Comparison of ENCODE assay signal across 1 cellular context in the genomic region with DNA sequence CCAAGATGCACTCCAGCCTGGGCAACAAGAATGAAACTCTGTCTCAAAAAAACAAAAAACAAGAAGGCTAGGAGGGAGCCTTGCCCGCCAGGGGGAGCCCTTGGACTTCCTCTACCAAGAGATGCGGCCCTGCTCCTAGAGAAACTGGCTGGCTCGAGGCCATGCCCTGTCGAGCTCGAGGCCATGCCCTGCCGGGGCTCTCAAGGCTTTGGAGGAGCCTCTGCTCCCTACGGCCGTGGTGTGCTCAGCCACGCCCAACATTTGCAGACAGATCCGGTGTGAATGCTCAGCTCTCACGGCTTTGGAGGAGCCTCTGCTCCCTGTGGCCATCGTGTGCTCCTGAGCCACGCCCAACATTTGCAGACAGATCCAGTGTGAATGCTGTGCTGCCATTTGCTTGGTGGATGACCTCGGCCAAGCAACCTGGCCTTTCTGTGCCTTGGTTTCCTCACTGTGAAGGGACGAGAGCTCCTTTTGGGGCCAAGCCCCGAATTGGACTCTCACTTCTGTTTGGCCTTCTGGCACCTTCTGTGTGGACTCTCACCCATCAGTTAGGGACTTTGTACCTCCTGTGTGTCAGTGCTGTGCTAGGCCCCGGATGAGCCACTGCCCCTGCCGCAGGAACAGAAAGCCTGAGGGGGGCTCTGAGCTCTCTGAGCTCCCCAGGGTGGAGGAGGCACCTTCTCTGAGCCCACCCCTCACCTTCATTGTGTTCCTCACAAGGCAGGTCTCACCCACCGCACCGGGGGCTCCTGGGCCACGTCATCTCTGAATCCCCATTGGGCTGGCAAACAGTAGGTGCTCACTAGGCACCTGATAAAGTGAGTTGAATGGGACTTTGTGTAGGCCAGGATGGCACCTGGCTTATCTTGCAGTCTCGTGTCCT.
TF ChIP-seq lines count a peak whose summit lies in the region.

No MANE protein-coding gene starts in this region.

TF ChIP-seq in HepG2, 621 proteins besides CTCF, POLR2A, EP300 and RAD21 (continued from another document and continues in another):
- TF ChIP-seq ZNF709 (CRISPR knock-in tag; IDR thresholded peaks at IDR 0.05) (peak; percentile 71; the same call in 1 of the 2 replicates), ZNF598 (CRISPR knock-in tag; IDR thresholded peaks at IDR 0.05; ENCODE audit: borderline replicate concordance) (0 out of 2 replicates have a peak, but pooled peaks have one; percentile 44), TP53 (CRISPR knock-in tag; conservative IDR thresholded peaks at IDR 0.05) (no peak), PHF5A (CRISPR knock-in tag; IDR thresholded peaks at IDR 0.05; ENCODE audit: low read depth, unreplicated experiment) (peak; percentile 59), ZZZ3 (CRISPR knock-in tag; IDR thresholded peaks at IDR 0.05; ENCODE audit: borderline replicate concordance) (no peak), JUND (CRISPR knock-in tag; IDR thresholded peaks at IDR 0.05) (no peak), SALL2 (CRISPR knock-in tag; IDR thresholded peaks at IDR 0.05) (peak; percentile 24; the same call in 1 of the 2 replicates), ZNF562 (CRISPR knock-in tag; IDR thresholded peaks at IDR 0.05; ENCODE audit: borderline replicate concordance) (no peak), TEAD3 (CRISPR knock-in tag; optimal IDR thresholded peaks at IDR 0.05; ENCODE audit: borderline replicate concordance) (no peak), ETV6 (CRISPR knock-in tag; conservative IDR thresholded peaks at IDR 0.05) (peak; percentile 53; the same call in 1 of the 2 replicates), ZMYM3 (CRISPR knock-in tag; IDR thresholded peaks at IDR 0.05) (peak; percentile 62; the same call in 1 of the 2 replicates), ZNF367 (CRISPR knock-in tag; IDR thresholded peaks at IDR 0.05; ENCODE audit: borderline replicate concordance) (no peak), RARA (CRISPR knock-in tag; IDR thresholded peaks at IDR 0.05) (peak; percentile 39), ZNF878 (CRISPR knock-in tag; IDR thresholded peaks at IDR 0.05) (no peak), WIZ (CRISPR knock-in tag; IDR thresholded peaks at IDR 0.05) (peak; percentile 48; the same call in 1 of the 2 replicates), ZNF605 (CRISPR knock-in tag; IDR thresholded peaks at IDR 0.05) (peak; percentile 90), REPIN1 (CRISPR knock-in tag; IDR thresholded peaks at IDR 0.05; ENCODE audit: borderline replicate concordance, low read depth) (peak; percentile 51; the same call in 1 of the 2 replicates), ZNF256 (CRISPR knock-in tag; conservative IDR thresholded peaks at IDR 0.05) (no peak; the same call in 1 of the 2 replicates), BCL6 (CRISPR knock-in tag; IDR thresholded peaks at IDR 0.05) (peak; percentile 28; the same call in 1 of the 2 replicates), ZNF788 (CRISPR knock-in tag; IDR thresholded peaks at IDR 0.05; ENCODE audit: borderline replicate concordance) (peak; percentile 44), TCF12 (IDR thresholded peaks at IDR 0.05) (no peak), TCF12 (CRISPR knock-in tag; IDR thresholded peaks at IDR 0.05) (0 out of 2 replicates have a peak, but pooled peaks have one; percentile 41), ZNF891 (CRISPR knock-in tag; IDR thresholded peaks at IDR 0.05) (no peak), SMAD1 (CRISPR knock-in tag; IDR thresholded peaks at IDR 0.05; ENCODE audit: borderline replicate concordance, low read depth) (peak; percentile 58; the same call in 1 of the 2 replicates), ZNF724P (CRISPR knock-in tag; IDR thresholded peaks at IDR 0.05; ENCODE audit: borderline replicate concordance) (no peak), ETV5 (CRISPR knock-in tag; IDR thresholded peaks at IDR 0.05; ENCODE audit: borderline replicate concordance) (peak; percentile 26; the same call in 1 of the 2 replicates), ARHGAP35 (CRISPR knock-in tag; IDR thresholded peaks at IDR 0.05; ENCODE audit: borderline replicate concordance) (peak; percentile 75; the same call in 1 of the 2 replicates), MXD4 (CRISPR knock-in tag; IDR thresholded peaks at IDR 0.05) (peak; percentile 57; the same call in 1 of the 2 replicates)
- TF ChIP-seq, protein P1, sequence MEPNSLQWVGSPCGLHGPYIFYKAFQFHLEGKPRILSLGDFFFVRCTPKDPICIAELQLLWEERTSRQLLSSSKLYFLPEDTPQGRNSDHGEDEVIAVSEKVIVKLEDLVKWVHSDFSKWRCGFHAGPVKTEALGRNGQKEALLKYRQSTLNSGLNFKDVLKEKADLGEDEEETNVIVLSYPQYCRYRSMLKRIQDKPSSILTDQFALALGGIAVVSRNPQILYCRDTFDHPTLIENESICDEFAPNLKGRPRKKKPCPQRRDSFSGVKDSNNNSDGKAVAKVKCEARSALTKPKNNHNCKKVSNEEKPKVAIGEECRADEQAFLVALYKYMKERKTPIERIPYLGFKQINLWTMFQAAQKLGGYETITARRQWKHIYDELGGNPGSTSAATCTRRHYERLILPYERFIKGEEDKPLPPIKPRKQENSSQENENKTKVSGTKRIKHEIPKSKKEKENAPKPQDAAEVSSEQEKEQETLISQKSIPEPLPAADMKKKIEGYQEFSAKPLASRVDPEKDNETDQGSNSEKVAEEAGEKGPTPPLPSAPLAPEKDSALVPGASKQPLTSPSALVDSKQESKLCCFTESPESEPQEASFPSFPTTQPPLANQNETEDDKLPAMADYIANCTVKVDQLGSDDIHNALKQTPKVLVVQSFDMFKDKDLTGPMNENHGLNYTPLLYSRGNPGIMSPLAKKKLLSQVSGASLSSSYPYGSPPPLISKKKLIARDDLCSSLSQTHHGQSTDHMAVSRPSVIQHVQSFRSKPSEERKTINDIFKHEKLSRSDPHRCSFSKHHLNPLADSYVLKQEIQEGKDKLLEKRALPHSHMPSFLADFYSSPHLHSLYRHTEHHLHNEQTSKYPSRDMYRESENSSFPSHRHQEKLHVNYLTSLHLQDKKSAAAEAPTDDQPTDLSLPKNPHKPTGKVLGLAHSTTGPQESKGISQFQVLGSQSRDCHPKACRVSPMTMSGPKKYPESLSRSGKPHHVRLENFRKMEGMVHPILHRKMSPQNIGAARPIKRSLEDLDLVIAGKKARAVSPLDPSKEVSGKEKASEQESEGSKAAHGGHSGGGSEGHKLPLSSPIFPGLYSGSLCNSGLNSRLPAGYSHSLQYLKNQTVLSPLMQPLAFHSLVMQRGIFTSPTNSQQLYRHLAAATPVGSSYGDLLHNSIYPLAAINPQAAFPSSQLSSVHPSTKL (CRISPR knock-in tag; IDR thresholded peaks at IDR 0.05): peak; percentile 54
- TF ChIP-seq, protein P2, sequence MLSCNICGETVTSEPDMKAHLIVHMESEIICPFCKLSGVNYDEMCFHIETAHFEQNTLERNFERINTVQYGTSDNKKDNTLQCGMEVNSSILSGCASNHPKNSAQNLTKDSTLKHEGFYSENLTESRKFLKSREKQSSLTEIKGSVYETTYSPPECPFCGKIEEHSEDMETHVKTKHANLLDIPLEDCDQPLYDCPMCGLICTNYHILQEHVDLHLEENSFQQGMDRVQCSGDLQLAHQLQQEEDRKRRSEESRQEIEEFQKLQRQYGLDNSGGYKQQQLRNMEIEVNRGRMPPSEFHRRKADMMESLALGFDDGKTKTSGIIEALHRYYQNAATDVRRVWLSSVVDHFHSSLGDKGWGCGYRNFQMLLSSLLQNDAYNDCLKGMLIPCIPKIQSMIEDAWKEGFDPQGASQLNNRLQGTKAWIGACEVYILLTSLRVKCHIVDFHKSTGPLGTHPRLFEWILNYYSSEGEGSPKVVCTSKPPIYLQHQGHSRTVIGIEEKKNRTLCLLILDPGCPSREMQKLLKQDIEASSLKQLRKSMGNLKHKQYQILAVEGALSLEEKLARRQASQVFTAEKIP (CRISPR knock-in tag; IDR thresholded peaks at IDR 0.05; ENCODE audit: borderline replicate concordance): no peak
- TF ChIP-seq, protein P3, sequence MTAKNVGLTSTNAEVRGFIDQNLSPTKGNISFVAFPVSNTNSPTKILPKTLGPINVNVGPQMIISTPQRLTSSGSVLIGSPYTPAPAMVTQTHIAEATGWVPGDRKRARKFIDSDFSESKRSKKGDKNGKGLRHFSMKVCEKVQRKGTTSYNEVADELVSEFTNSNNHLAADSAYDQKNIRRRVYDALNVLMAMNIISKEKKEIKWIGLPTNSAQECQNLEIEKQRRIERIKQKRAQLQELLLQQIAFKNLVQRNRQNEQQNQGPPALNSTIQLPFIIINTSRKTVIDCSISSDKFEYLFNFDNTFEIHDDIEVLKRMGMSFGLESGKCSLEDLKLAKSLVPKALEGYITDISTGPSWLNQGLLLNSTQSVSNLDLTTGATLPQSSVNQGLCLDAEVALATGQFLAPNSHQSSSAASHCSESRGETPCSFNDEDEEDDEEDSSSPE (CRISPR knock-in tag; IDR thresholded peaks at IDR 0.05): peak; percentile 91
- TF ChIP-seq, protein P4, sequence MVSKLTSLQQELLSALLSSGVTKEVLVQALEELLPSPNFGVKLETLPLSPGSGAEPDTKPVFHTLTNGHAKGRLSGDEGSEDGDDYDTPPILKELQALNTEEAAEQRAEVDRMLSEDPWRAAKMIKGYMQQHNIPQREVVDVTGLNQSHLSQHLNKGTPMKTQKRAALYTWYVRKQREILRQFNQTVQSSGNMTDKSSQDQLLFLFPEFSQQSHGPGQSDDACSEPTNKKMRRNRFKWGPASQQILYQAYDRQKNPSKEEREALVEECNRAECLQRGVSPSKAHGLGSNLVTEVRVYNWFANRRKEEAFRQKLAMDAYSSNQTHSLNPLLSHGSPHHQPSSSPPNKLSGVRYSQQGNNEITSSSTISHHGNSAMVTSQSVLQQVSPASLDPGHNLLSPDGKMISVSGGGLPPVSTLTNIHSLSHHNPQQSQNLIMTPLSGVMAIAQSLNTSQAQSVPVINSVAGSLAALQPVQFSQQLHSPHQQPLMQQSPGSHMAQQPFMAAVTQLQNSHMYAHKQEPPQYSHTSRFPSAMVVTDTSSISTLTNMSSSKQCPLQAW (CRISPR knock-in tag; IDR thresholded peaks at IDR 0.05): peak; percentile 18; the same call in 1 of the 2 replicates
- TF ChIP-seq, protein P5, sequence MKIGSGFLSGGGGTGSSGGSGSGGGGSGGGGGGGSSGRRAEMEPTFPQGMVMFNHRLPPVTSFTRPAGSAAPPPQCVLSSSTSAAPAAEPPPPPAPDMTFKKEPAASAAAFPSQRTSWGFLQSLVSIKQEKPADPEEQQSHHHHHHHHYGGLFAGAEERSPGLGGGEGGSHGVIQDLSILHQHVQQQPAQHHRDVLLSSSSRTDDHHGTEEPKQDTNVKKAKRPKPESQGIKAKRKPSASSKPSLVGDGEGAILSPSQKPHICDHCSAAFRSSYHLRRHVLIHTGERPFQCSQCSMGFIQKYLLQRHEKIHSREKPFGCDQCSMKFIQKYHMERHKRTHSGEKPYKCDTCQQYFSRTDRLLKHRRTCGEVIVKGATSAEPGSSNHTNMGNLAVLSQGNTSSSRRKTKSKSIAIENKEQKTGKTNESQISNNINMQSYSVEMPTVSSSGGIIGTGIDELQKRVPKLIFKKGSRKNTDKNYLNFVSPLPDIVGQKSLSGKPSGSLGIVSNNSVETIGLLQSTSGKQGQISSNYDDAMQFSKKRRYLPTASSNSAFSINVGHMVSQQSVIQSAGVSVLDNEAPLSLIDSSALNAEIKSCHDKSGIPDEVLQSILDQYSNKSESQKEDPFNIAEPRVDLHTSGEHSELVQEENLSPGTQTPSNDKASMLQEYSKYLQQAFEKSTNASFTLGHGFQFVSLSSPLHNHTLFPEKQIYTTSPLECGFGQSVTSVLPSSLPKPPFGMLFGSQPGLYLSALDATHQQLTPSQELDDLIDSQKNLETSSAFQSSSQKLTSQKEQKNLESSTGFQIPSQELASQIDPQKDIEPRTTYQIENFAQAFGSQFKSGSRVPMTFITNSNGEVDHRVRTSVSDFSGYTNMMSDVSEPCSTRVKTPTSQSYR (CRISPR knock-in tag; IDR thresholded peaks at IDR 0.05; ENCODE audit: borderline replicate concordance): peak; percentile 16; the same call in 1 of the 2 replicates
- TF ChIP-seq, protein P6, sequence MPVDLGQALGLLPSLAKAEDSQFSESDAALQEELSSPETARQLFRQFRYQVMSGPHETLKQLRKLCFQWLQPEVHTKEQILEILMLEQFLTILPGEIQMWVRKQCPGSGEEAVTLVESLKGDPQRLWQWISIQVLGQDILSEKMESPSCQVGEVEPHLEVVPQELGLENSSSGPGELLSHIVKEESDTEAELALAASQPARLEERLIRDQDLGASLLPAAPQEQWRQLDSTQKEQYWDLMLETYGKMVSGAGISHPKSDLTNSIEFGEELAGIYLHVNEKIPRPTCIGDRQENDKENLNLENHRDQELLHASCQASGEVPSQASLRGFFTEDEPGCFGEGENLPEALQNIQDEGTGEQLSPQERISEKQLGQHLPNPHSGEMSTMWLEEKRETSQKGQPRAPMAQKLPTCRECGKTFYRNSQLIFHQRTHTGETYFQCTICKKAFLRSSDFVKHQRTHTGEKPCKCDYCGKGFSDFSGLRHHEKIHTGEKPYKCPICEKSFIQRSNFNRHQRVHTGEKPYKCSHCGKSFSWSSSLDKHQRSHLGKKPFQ (CRISPR knock-in tag; IDR thresholded peaks at IDR 0.05; ENCODE audit: insufficient replicate concordance): peak; percentile 99
- TF ChIP-seq, protein P7, sequence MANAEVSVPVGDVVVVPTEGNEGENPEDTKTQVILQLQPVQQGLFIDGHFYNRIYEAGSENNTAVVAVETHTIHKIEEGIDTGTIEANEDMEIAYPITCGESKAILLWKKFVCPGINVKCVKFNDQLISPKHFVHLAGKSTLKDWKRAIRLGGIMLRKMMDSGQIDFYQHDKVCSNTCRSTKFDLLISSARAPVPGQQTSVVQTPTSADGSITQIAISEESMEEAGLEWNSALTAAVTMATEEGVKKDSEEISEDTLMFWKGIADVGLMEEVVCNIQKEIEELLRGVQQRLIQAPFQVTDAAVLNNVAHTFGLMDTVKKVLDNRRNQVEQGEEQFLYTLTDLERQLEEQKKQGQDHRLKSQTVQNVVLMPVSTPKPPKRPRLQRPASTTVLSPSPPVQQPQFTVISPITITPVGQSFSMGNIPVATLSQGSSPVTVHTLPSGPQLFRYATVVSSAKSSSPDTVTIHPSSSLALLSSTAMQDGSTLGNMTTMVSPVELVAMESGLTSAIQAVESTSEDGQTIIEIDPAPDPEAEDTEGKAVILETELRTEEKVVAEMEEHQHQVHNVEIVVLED (CRISPR knock-in tag; IDR thresholded peaks at IDR 0.05; ENCODE audit: borderline replicate concordance): 0 out of 2 replicates have a peak, but pooled peaks have one; percentile 23
- TF ChIP-seq, protein P8, sequence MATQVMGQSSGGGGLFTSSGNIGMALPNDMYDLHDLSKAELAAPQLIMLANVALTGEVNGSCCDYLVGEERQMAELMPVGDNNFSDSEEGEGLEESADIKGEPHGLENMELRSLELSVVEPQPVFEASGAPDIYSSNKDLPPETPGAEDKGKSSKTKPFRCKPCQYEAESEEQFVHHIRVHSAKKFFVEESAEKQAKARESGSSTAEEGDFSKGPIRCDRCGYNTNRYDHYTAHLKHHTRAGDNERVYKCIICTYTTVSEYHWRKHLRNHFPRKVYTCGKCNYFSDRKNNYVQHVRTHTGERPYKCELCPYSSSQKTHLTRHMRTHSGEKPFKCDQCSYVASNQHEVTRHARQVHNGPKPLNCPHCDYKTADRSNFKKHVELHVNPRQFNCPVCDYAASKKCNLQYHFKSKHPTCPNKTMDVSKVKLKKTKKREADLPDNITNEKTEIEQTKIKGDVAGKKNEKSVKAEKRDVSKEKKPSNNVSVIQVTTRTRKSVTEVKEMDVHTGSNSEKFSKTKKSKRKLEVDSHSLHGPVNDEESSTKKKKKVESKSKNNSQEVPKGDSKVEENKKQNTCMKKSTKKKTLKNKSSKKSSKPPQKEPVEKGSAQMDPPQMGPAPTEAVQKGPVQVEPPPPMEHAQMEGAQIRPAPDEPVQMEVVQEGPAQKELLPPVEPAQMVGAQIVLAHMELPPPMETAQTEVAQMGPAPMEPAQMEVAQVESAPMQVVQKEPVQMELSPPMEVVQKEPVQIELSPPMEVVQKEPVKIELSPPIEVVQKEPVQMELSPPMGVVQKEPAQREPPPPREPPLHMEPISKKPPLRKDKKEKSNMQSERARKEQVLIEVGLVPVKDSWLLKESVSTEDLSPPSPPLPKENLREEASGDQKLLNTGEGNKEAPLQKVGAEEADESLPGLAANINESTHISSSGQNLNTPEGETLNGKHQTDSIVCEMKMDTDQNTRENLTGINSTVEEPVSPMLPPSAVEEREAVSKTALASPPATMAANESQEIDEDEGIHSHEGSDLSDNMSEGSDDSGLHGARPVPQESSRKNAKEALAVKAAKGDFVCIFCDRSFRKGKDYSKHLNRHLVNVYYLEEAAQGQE (IDR thresholded peaks at IDR 0.05; ENCODE audit: borderline replicate concordance in 1 of 2, low read depth in 1 of 2, low read length in 2 of 2): no peak
